33 cellular contexts compared by ENCODE assay signal in genomic region chr6:27392623-27393022, GRCh38.
"Had no signal": no experiment of that assay in that cellular context is flagged by ENCODE, and none has a peak within 500 bp of the region (broad histone marks: within the 10 kb centered on the region; RNA-seq: fewer than 3 reads in every experiment).

No MANE protein-coding gene starts in this region.

- H3K9me3 ChIP-seq: adrenal gland, body of pancreas had no signal

- H3K4me1 ChIP-seq: breast epithelium had no signal

- ATAC-seq: activated CD8-positive, alpha-beta T cell treated with anti-CD3 and anti-CD28 coated beads for 36 hours; activated naive CD4-positive, alpha-beta T cell treated with anti-CD3 and anti-CD28 coated beads, Interleukin-2, amount 50 U/mL, for 72 hours; activated T-cell treated with anti-CD3 and anti-CD28 coated beads, Interleukin-2, amount 50 U/mL, for 4 hours; activated T-cell treated with anti-CD3 and anti-CD28 coated beads, Interleukin-2, amount 50 U/mL, for 72 hours; activated T-helper 17 cell treated with anti-CD3 and anti-CD28 coated beads, Interleukin-2, amount 50 U/mL, for 72 hours; body of pancreas had no signal

- H3K27ac ChIP-seq: adrenal gland, body of pancreas, brain microvascular endothelial cell, breast epithelium, VCaP had no signal

- H3K27me3 ChIP-seq: adrenal gland, body of pancreas, brain microvascular endothelial cell, breast epithelium had no signal

- H3K4me3 ChIP-seq: adrenal gland, body of pancreas, breast epithelium had no signal

- FAIRE-seq: astrocyte, TTC549 had no signal

- DNase-seq: activated B cell treated with CpG ODN at 0.5 μM for 24 hours; activated CD4-positive, alpha-beta memory T cell treated with anti-CD3 and anti-CD28 coated beads for 36 hours; activated CD4-positive, alpha-beta T cell treated with anti-CD3 and anti-CD28 coated beads for 4 hours; activated CD4-positive, alpha-beta T cell treated with anti-CD3 and anti-CD28 coated beads, Interleukin-2, amount 10 ng/mL, durations not matched to agents 24 days and 14 days; activated CD4-positive, alpha-beta T cell treated with anti-CD3 and anti-CD28 coated beads, Interleukin-2, amount 50 U/mL, for 1 hour; activated CD4-positive, alpha-beta T cell treated with anti-CD3 and anti-CD28 coated beads, Interleukin-2, amount 50 U/mL, for 4 hours; activated CD4-positive, CD25-positive, alpha-beta regulatory T cell treated with anti-CD3 and anti-CD28 coated beads, Interleukin-2, amount 50 U/mL, for 72 hours; activated CD8-positive, alpha-beta memory T cell treated with anti-CD3 and anti-CD28 coated beads, Interleukin-2, amount 50 U/mL, for 4 hours; activated CD8-positive, alpha-beta T cell treated with anti-CD3 and anti-CD28 coated beads for 36 hours; activated effector memory CD4-positive, alpha-beta T cell treated with anti-CD3 and anti-CD28 coated beads, Interleukin-2, amount 50 U/mL, for 16 hours; activated gamma-delta T cell treated with Interleukin-2 at 50 U/mL for 16 hours; activated naive CD4-positive, alpha-beta T cell; activated naive CD4-positive, alpha-beta T cell treated with anti-CD3 and anti-CD28 coated beads for 36 hours; activated naive CD4-positive, alpha-beta T cell treated with anti-CD3 and anti-CD28 coated beads, Interleukin-2, amount 50 U/mL, for 16 hours; activated naive CD8-positive, alpha-beta T cell treated with anti-CD3 and anti-CD28 coated beads for 36 hours; activated T-cell treated with anti-CD3 and anti-CD28 coated beads for 4 hours; activated T-cell treated with anti-CD3 and anti-CD28 coated beads, Interleukin-2, amount 50 U/mL, for 1 hour; activated T-cell treated with anti-CD3 and anti-CD28 coated beads, Interleukin-2, amount 50 U/mL, for 4 hours; activated T-cell treated with anti-CD3 and anti-CD28 coated beads, Interleukin-2, amount 50 U/mL, for 72 hours; adrenal gland; amniotic stem cell; aorta; body of pancreas; brain microvascular endothelial cell; central memory CD4-positive, alpha-beta T cell; T-helper 2 cell; T-helper 9 cell had no signal

- H3K36me3 ChIP-seq: adrenal gland, brain microvascular endothelial cell, breast epithelium had no signal
